Comparison of ENCODE assay signal across 8 cellular contexts in the genomic region with DNA sequence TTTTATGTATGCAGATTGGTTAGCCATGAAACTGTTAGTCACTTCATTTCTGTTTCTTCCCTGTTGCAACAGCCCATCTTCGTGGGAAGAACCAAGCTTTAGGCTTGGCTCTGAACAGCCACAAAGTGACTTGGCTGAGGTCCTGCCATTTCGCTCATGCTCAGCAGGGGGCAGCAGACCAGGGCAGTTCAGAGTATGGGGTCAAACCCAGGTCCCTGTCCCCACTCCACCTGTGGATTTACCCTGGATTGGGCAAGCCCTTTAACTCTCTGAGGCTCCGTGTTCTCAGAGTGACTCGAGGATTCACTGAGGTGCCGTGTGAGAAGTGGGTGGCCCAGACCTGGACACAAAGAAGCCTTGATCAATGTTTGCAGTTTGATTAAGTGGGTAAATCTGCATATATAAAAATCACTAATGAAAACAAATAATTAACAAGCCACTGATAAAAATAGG. TPM values are rescaled to one million over a fixed set of nuclear protein-coding genes. Genes with fewer than 3 reads are reported as not detected.
DNase-seq lines count a peak whose midpoint lies in the region; ATAC-seq and TF ChIP-seq lines count a peak whose summit lies in the region.

No MANE protein-coding gene starts in this region.

- 33% methylated on average over 1 of the region's 5 CpGs; no CpG with 5 or more reads in 1 of the 2 experiments for WGBS in IMR-90 (ENCODE audit: extremely low coverage in 2 of 2, insufficient read length in 1 of 2), 2 experiments

- TF ChIP-seq CTCF in IMR-90 (conservative IDR thresholded peaks at IDR 0.05; ENCODE audit: low read depth, low read length) = peak; percentile 65
- peak; percentile 75 for TF ChIP-seq CTCF in MCF 10A (IDR thresholded peaks at IDR 0.05; ENCODE audit: unreplicated experiment)

- no peak overlapping the region for H3K9ac ChIP-seq in IMR-90 (ENCODE audit: low read depth, low read length)

- no peaks in the 10 kb centered on the region for H3K4me1 Mint-ChIP-seq in MCF 10A (ENCODE audit: insufficient read depth, unreplicated experiment)

- H3K4me1 ChIP-seq in IMR-90 (ENCODE audit: control insufficient read depth, insufficient read depth, low read length) = no peaks in the 10 kb centered on the region

- H3K56ac ChIP-seq in IMR-90 (ENCODE audit: extremely low read depth, insufficient read depth, low read length) = no peak overlapping the region

- no peak overlapping the region for H3K4me3 Mint-ChIP-seq in MCF 10A (ENCODE audit: unreplicated experiment)

- no peak overlapping the region for H3K27ac ChIP-seq in IMR-90 (ENCODE audit: insufficient read depth, low read length)

- no peaks in the 10 kb centered on the region for H3K27me3 Mint-ChIP-seq in MCF 10A (ENCODE audit: insufficient read depth, unreplicated experiment)

- no peak overlapping the region for H2BK5ac ChIP-seq in IMR-90 (ENCODE audit: low read depth, low read length, poor library complexity, severe bottlenecking)

- H3K4me3 ChIP-seq in IMR-90 (ENCODE audit: insufficient read depth, low read depth, low read length) = no peak overlapping the region

- no peak overlapping the region for H2AFZ ChIP-seq in IMR-90 (replicated peaks; ENCODE audit: low read length, poor library complexity)

- POLR2A ChIA-PET in IMR-90 (lab: Charles Lee; ENCODE audit: unreplicated experiment) = no interaction called here
- POLR2A ChIA-PET in MCF 10A (lab: Yijun Ruan, JAX) = interaction anchor here (0.6 to 1.4 kb wide), 2 partner anchors 23 to 24 kb away, joined by 3 to 9 read pairs; partner anchors contain the start of gene DYNLRB1

- H3K79me1 ChIP-seq in IMR-90 (ENCODE audit: low read depth in 1 of 2, low read length in 2 of 2) = peaks cover 11 to 47% of the 10 kb centered on the region in 2 experiments

- no peak overlapping the region for H2BK15ac ChIP-seq in IMR-90 (ENCODE audit: low read depth, low read length)

- no peaks in the 10 kb centered on the region for H3K9me3 ChIP-seq in IMR-90 (ENCODE audit: control insufficient read depth, insufficient read depth, low read length)

- in situ Hi-C loops in IMR-90 (cut with MboI; ENCODE audit: low sequenced_read_pairs) = no loop called here

- no peak for TF ChIP-seq POLR2A in IMR-90 (IDR thresholded peaks at IDR 0.05; ENCODE audit: low read depth, low read length)

- no peak overlapping the region for H2AK5ac ChIP-seq in IMR-90 (ENCODE audit: low read depth, low read length)

- no peak overlapping the region for H3K14ac ChIP-seq in IMR-90 (replicated peaks; ENCODE audit: low read depth, low read length)

- no peak overlapping the region for H2BK120ac ChIP-seq in IMR-90 (ENCODE audit: low read depth, low read length)

- H2BK20ac ChIP-seq in IMR-90 (ENCODE audit: low read depth, low read length) = no peak overlapping the region

- no peaks in the 10 kb centered on the region for H3K9me3 Mint-ChIP-seq in MCF 10A (ENCODE audit: unreplicated experiment)

- BruUV-seq in IMR-90 (replicated peaks; lab: Mats Ljungman, UMichigan) (no TSS peak), MCF 10A (replicated peaks; lab: Mats Ljungman, UMichigan) (no TSS peak)

- H3K36me3 Mint-ChIP-seq in MCF 10A (ENCODE audit: insufficient read depth, unreplicated experiment) = peaks cover 84% of the 10 kb centered on the region

- no peak overlapping the region for H3K23ac ChIP-seq in IMR-90 (ENCODE audit: low read depth, low read length)

- TF ChIP-seq RAD21 in IMR-90 (IDR thresholded peaks at IDR 0.05; ENCODE audit: low read length) = peak; percentile 55

- H3K27ac Mint-ChIP-seq in MCF 10A (ENCODE audit: low read depth, unreplicated experiment) = no peak overlapping the region

- ATAC-seq in IMR-90 (ENCODE audit: low read depth) (peak; percentile 91), left colon (peak; percentile 37), GM21515 (IDR thresholded peaks at IDR 0.05; ENCODE audit: unreplicated experiment) (no peak), HG03095 (IDR thresholded peaks at IDR 0.05; ENCODE audit: unreplicated experiment) (no peak)

- intact Hi-C loops in IMR-90 (cut with micrococcal nuclease) (loop anchor here (1.0 to 5.0 kb wide), 2 partner anchors 169 to 231 kb away; no protein-coding TSS in a partner anchor), MCF 10A (cut with micrococcal nuclease) (loop anchor here (1.0 kb wide), 1 partner anchor 231 kb away; no protein-coding TSS in a partner anchor), left colon (cut with DNase I, micrococcal nuclease) (no loop called here)

- no peak overlapping the region for H3K4me2 ChIP-seq in IMR-90 (ENCODE audit: low read depth, low read length)

- H2AK9ac ChIP-seq in IMR-90 (replicated peaks; ENCODE audit: low read depth, low read length, poor library complexity) = no peak overlapping the region

- CTCF ChIA-PET in IMR-90 (lab: Yijun Ruan, JAX) = interaction anchor here (0.6 to 1.7 kb wide), 9 partner anchors 8 to 348 kb away, joined by 3 to 7 read pairs (median 5); partner anchors contain the start of gene ITCH
- CTCF ChIA-PET in MCF 10A (lab: Yijun Ruan, JAX) = interaction anchor here (0.6 to 3.4 kb wide), 22 partner anchors 8 to 900 kb away, joined by 3 to 19 read pairs (median 4); no protein-coding TSS in a partner anchor

- dilution Hi-C loops in IMR-90 (cut with HindIII; ENCODE audit: low sequenced_read_pairs, unreplicated experiment) = no loop called here

- H3K27me3 ChIP-seq in IMR-90 (ENCODE audit: control insufficient read depth, insufficient read depth, low read length) = no peaks in the 10 kb centered on the region

- H4K8ac ChIP-seq in IMR-90 (ENCODE audit: low read depth in 2 of 2, low read length in 2 of 2) = no peak overlapping the region

- no peaks in the 10 kb centered on the region for H3K9me1 ChIP-seq in IMR-90 (ENCODE audit: insufficient read depth, low read length)

- H4K91ac ChIP-seq in IMR-90 (ENCODE audit: insufficient read depth, low read depth, low read length) = no peak overlapping the region

- peaks cover 9% of the 10 kb centered on the region; the same call in 1 of the 2 replicates for H4K20me1 ChIP-seq in IMR-90 (ENCODE audit: insufficient read depth, low read length)

- no peak overlapping the region for H3K4ac ChIP-seq in IMR-90 (ENCODE audit: low read depth, low read length)

- DNase-seq in COR-L47 (lab: John Stamatoyannopoulos, UW) (peak; percentile 3), IMR-90 (peak; percentile 57), T-helper 9 cell (peak; percentile 44), MCF 10A (ENCODE audit: unreplicated experiment) (peak; percentile 62), left colon (peak in 1 of 2 donors; percentile 60)
- DNase-seq in stimulated activated naive CD4-positive, alpha-beta T cell (lab: John Stamatoyannopoulos, UW) = peak in 4 of 6 experiments; percentile 27 to 37 (median 31)

- H3K36me3 ChIP-seq in IMR-90 (ENCODE audit: control insufficient read depth, insufficient read depth, low read length) = peaks cover 62% of the 10 kb centered on the region

- no peak overlapping the region for H3K18ac ChIP-seq in IMR-90 (ENCODE audit: low read depth, low read length)

- H4K5ac ChIP-seq in IMR-90 (ENCODE audit: low read depth, low read length) = no peak overlapping the region

TF ChIP-seq in IMR-90, 13 proteins besides CTCF, POLR2A, EP300 and RAD21:
- TF ChIP-seq CEBPB (IDR thresholded peaks at IDR 0.05; ENCODE audit: low read depth, low read length) (peak; percentile 67; the same call in 1 of the 2 replicates), SMC3 (IDR thresholded peaks at IDR 0.05; ENCODE audit: low read depth, low read length) (peak; percentile 57)
- TF ChIP-seq, protein P1, sequence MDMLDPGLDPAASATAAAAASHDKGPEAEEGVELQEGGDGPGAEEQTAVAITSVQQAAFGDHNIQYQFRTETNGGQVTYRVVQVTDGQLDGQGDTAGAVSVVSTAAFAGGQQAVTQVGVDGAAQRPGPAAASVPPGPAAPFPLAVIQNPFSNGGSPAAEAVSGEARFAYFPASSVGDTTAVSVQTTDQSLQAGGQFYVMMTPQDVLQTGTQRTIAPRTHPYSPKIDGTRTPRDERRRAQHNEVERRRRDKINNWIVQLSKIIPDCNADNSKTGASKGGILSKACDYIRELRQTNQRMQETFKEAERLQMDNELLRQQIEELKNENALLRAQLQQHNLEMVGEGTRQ (IDR thresholded peaks at IDR 0.05; ENCODE audit: low read depth, low read length) = no peak

RNA-seq across cellular contexts. Expression of gene MAP1LC3A, which starts 19.8 kb away (rescaled TPM):
- 10.0 and 12.5 TPM in 2 replicates for total RNA-seq in IMR-90 (2012; rRNA removed)
- 39.7 and 50.7 TPM in 2 replicates for polyA plus RNA-seq in IMR-90 (2012; rRNA removed)
- polyA plus RNA-seq in IMR-90 (2012; cell fraction: cytosol; rRNA removed) = 42.3 and 104 TPM in 2 replicates
- polyA plus RNA-seq in IMR-90 (2012; cell fraction: nucleus; rRNA removed; ENCODE audit: low replicate concordance) = 149 and 281 TPM in 2 replicates
- 10.5 and 10.7 TPM in 2 replicates for total RNA-seq in MCF 10A (2022)
- 10 to 100 TPM; 42.8 to 47.7 TPM for total RNA-seq in left colon

RNA-seq across cellular contexts. Expression of gene DYNLRB1, which starts 22.5 kb away (rescaled TPM):
- total RNA-seq in IMR-90 (2012; rRNA removed) (78.0 and 82.4 TPM in 2 replicates), MCF 10A (2022) (127 and 145 TPM in 2 replicates), left colon (100 to 1,000 TPM; 115 TPM)
- polyA plus RNA-seq in IMR-90 (2012; rRNA removed) = 380 and 406 TPM in 2 replicates
- 425 and 634 TPM in 2 replicates for polyA plus RNA-seq in IMR-90 (2012; cell fraction: cytosol; rRNA removed)
- polyA plus RNA-seq in IMR-90 (2012; cell fraction: nucleus; rRNA removed; ENCODE audit: low replicate concordance) = 82.6 and 188 TPM in 2 replicates

Comparison
In these comparisons a context has a peak if more than half of its experiments do, and no peak if none do; other contexts are left out.
1. ATAC-seq: peak in IMR-90 (single experiment) and left colon (single experiment); none in GM21515 (single experiment) and HG03095 (single experiment).
2. intact Hi-C loops: an anchor here in IMR-90 (1.0 to 5.0 kb wide) and MCF 10A (1.0 kb wide); none called in left colon.